ENCODE assay signal across 12 cellular contexts in genomic region chr14:81474156-81474492, GRCh38. TPM values are rescaled to one million over a fixed set of nuclear protein-coding genes. Genes with fewer than 3 reads are reported as not detected.
DNase-seq lines count a peak whose midpoint lies in the region; ATAC-seq and TF ChIP-seq lines count a peak whose summit lies in the region.
"Had no signal": no experiment of that assay in that cellular context is flagged by ENCODE, and none has a peak within 500 bp of the region (broad histone marks: within the 10 kb centered on the region; RNA-seq: fewer than 3 reads in every experiment).

No MANE protein-coding gene starts in this region.

- H3K27ac Mint-ChIP-seq in CD8-positive, alpha-beta T cell = peak overlapping the region; percentile 91
- peak overlapping the region; percentile 66 for H3K27ac Mint-ChIP-seq in activated T-helper 2 cell treated with anti-CD3 and anti-CD28 coated beads, Interferon-gamma antibody, Interleukin-2, Interleukin-4, amounts not matched to agents 10 μg/mL and 5 μg/mL and 100 μg/mL, durations not matched to agents 14 hours and 24 hours and 36 hours

- DNase-seq in CD8-positive, alpha-beta T cell = no peak
- no peak for DNase-seq in activated T-helper 2 cell treated with anti-CD3 and anti-CD28 coated beads, Interferon-gamma antibody, Interleukin-2, Interleukin-4, amounts not matched to agents 10 μg/mL and 5 μg/mL and 100 μg/mL, durations not matched to agents 14 hours and 24 hours and 36 hours (ENCODE audit: low spot score)
- DNase-seq in aorta (no peak), posterior vena cava (ENCODE audit: low spot score) (no peak), right cardiac atrium (no peak), EL (no peak)
- DNase-seq: IMR-90, lower lobe of right lung, T-helper 9 cell had no signal

- intact Hi-C loops in CD8-positive, alpha-beta T cell (cut with DNase I, micrococcal nuclease) = loop anchor here in 1 of 2 experiments (5.0 to 10.0 kb wide), 2 partner anchors 252 to 299 kb away; partner anchors contain the start of gene GTF2A1
- intact Hi-C loops in activated T-helper 2 cell treated with anti-CD3 and anti-CD28 coated beads, Interferon-gamma antibody, Interleukin-2, Interleukin-4, amounts not matched to agents 10 μg/mL and 5 μg/mL and 100 μg/mL, durations not matched to agents 14 hours and 24 hours and 36 hours (cut with micrococcal nuclease) = loop anchor here (1.0 to 5.0 kb wide), 4 partner anchors 10 to 302 kb away; partner anchors contain the start of gene SEL1L
- intact Hi-C loops in aorta (cut with DNase I) = no loop called here
- intact Hi-C loops in posterior vena cava (cut with DNase I) = no loop called here
- intact Hi-C loops in right cardiac atrium (cut with DNase I) = no loop called here

- 82 to 84% methylated on average over 2 of the region's 2 CpGs for WGBS in aorta, 2 donors
- 64% methylated on average over 2 of the region's 2 CpGs for WGBS in right cardiac atrium

- no peaks in the 10 kb centered on the region for H3K27me3 Mint-ChIP-seq in CD8-positive, alpha-beta T cell (ENCODE audit: low read depth)
- no peaks in the 10 kb centered on the region for H3K27me3 Mint-ChIP-seq in activated T-helper 2 cell treated with anti-CD3 and anti-CD28 coated beads, Interferon-gamma antibody, Interleukin-2, Interleukin-4, amounts not matched to agents 10 μg/mL and 5 μg/mL and 100 μg/mL, durations not matched to agents 14 hours and 24 hours and 36 hours (ENCODE audit: low read depth)

- CTCF ChIA-PET in CD8-positive, alpha-beta T cell (lab: Charles Lee) = no interaction called here

- ATAC-seq in CD8-positive, alpha-beta T cell = peak; percentile 62
- ATAC-seq in GM19395 (IDR thresholded peaks at IDR 0.05; ENCODE audit: unreplicated experiment) (peak; percentile 63), HG03095 (IDR thresholded peaks at IDR 0.05; ENCODE audit: unreplicated experiment) (peak; percentile 67), aorta (ENCODE audit: low FRiP score) (no peak), right cardiac atrium (no peak)
- ATAC-seq: lower lobe of right lung had no signal

- H3K4me1 ChIP-seq in CD8-positive, alpha-beta T cell (ENCODE audit: insufficient read depth, low read length) = peaks cover 19% of the 10 kb centered on the region
- H3K4me1 ChIP-seq in aorta (ENCODE audit: control insufficient read depth in 1 of 2, insufficient read depth in 2 of 2, low read length in 2 of 2) (no peaks in the 10 kb centered on the region), right cardiac atrium (ENCODE audit: control insufficient read depth, insufficient read depth, low read length) (no peaks in the 10 kb centered on the region)
- H3K4me1 ChIP-seq: lower lobe of right lung had no signal

- no peak for TF ChIP-seq CTCF in CD8-positive, alpha-beta T cell (IDR thresholded peaks at IDR 0.05)

- H3K4me1 Mint-ChIP-seq in CD8-positive, alpha-beta T cell (ENCODE audit: low read depth) = peaks cover 24% of the 10 kb centered on the region
- H3K4me1 Mint-ChIP-seq in activated T-helper 2 cell treated with anti-CD3 and anti-CD28 coated beads, Interferon-gamma antibody, Interleukin-2, Interleukin-4, amounts not matched to agents 10 μg/mL and 5 μg/mL and 100 μg/mL, durations not matched to agents 14 hours and 24 hours and 36 hours (ENCODE audit: low read depth) = peaks cover 50% of the 10 kb centered on the region

- POLR2A ChIA-PET in CD8-positive, alpha-beta T cell (lab: Charles Lee) = no interaction called here

- peak overlapping the region; percentile 34 for H3K27ac ChIP-seq in CD8-positive, alpha-beta T cell (ENCODE audit: low read depth, low read length)
- no peak overlapping the region for H3K27ac ChIP-seq in aorta (ENCODE audit: low read depth in 1 of 2, low read length in 2 of 2)
- no peak overlapping the region for H3K27ac ChIP-seq in right cardiac atrium (ENCODE audit: low read length)
- H3K27ac ChIP-seq: coronary artery, lower lobe of right lung had no signal

- H3K27me3 ChIP-seq in CD8-positive, alpha-beta T cell (ENCODE audit: insufficient read depth, low read length) = no peaks in the 10 kb centered on the region
- no peaks in the 10 kb centered on the region for H3K27me3 ChIP-seq in aorta (ENCODE audit: control insufficient read depth in 1 of 2, insufficient read depth in 2 of 2, low read length in 1 of 2)
- H3K27me3 ChIP-seq in right cardiac atrium (ENCODE audit: control insufficient read depth, insufficient read depth) = no peaks in the 10 kb centered on the region

- peaks cover 13% of the 10 kb centered on the region for H3K36me3 ChIP-seq in CD8-positive, alpha-beta T cell (ENCODE audit: insufficient read depth, low read length)
- H3K36me3 ChIP-seq in aorta (ENCODE audit: control insufficient read depth in 1 of 2, insufficient read depth in 2 of 2, low read length in 1 of 2) = peaks cover 3 to 7% of the 10 kb centered on the region in 2 donors

- no peaks in the 10 kb centered on the region for H3K9me3 Mint-ChIP-seq in CD8-positive, alpha-beta T cell
- H3K9me3 Mint-ChIP-seq in activated T-helper 2 cell treated with anti-CD3 and anti-CD28 coated beads, Interferon-gamma antibody, Interleukin-2, Interleukin-4, amounts not matched to agents 10 μg/mL and 5 μg/mL and 100 μg/mL, durations not matched to agents 14 hours and 24 hours and 36 hours = no peaks in the 10 kb centered on the region

- H3K4me3 Mint-ChIP-seq in CD8-positive, alpha-beta T cell = peak overlapping the region; percentile 77
- peak overlapping the region; percentile 62 for H3K4me3 Mint-ChIP-seq in activated T-helper 2 cell treated with anti-CD3 and anti-CD28 coated beads, Interferon-gamma antibody, Interleukin-2, Interleukin-4, amounts not matched to agents 10 μg/mL and 5 μg/mL and 100 μg/mL, durations not matched to agents 14 hours and 24 hours and 36 hours (ENCODE audit: low read depth)

- peak overlapping the region; percentile 10 for H3K4me3 ChIP-seq in CD8-positive, alpha-beta T cell (ENCODE audit: low read depth, low read length)
- H3K4me3 ChIP-seq in aorta (ENCODE audit: low read length in 2 of 2) (no peak overlapping the region), right cardiac atrium (ENCODE audit: low read length) (no peak overlapping the region)
- H3K4me3 ChIP-seq: coronary artery, lower lobe of right lung had no signal

- H3K9me3 ChIP-seq in CD8-positive, alpha-beta T cell (ENCODE audit: low read length) = no peaks in the 10 kb centered on the region
- H3K9me3 ChIP-seq in aorta (ENCODE audit: control insufficient read depth, low read length) = no peaks in the 10 kb centered on the region
- no peaks in the 10 kb centered on the region for H3K9me3 ChIP-seq in right cardiac atrium (ENCODE audit: control insufficient read depth, low read length)
- H3K9me3 ChIP-seq: lower lobe of right lung had no signal

- H3K36me3 Mint-ChIP-seq in CD8-positive, alpha-beta T cell = peaks cover 42% of the 10 kb centered on the region
- peaks cover 62% of the 10 kb centered on the region for H3K36me3 Mint-ChIP-seq in activated T-helper 2 cell treated with anti-CD3 and anti-CD28 coated beads, Interferon-gamma antibody, Interleukin-2, Interleukin-4, amounts not matched to agents 10 μg/mL and 5 μg/mL and 100 μg/mL, durations not matched to agents 14 hours and 24 hours and 36 hours (ENCODE audit: low read depth)

RNA-seq across cellular contexts. Expression of gene SEL1L, which starts 59.5 kb away (rescaled TPM):
- 10 to 100 TPM; 41.2 to 46.5 TPM for total RNA-seq in CD8-positive, alpha-beta T cell
- total RNA-seq in activated T-helper 2 cell treated with anti-CD3 and anti-CD28 coated beads, Interferon-gamma antibody, Interleukin-2, Interleukin-4, amounts not matched to agents 10 μg/mL and 5 μg/mL and 100 μg/mL, durations not matched to agents 14 hours and 24 hours and 36 hours = 51.7 and 52.6 TPM in 2 replicates
- total RNA-seq in aorta (100 to 1,000 TPM; 118 to 119 TPM), posterior vena cava (100 to 1,000 TPM in 1 of 2 donors, 10 to 100 TPM in 1; 97.5 to 103 TPM), right cardiac atrium (10 to 100 TPM; 57.4 to 77.7 (median 65.1) TPM)
- polyA plus RNA-seq in aorta (10 to 100 TPM; 13.1 to 21.7 TPM), right cardiac atrium (13.9 TPM)

Comparison
In these comparisons a context has a peak if more than half of its experiments do, and no peak if none do; other contexts are left out.
1. ATAC-seq: peak in CD8-positive, alpha-beta T cell (single experiment), GM19395 (single experiment) and HG03095 (single experiment); none in aorta (single experiment) and right cardiac atrium (0 of 2).